ENCODE assay signal across 7 cellular contexts in the genomic region with DNA sequence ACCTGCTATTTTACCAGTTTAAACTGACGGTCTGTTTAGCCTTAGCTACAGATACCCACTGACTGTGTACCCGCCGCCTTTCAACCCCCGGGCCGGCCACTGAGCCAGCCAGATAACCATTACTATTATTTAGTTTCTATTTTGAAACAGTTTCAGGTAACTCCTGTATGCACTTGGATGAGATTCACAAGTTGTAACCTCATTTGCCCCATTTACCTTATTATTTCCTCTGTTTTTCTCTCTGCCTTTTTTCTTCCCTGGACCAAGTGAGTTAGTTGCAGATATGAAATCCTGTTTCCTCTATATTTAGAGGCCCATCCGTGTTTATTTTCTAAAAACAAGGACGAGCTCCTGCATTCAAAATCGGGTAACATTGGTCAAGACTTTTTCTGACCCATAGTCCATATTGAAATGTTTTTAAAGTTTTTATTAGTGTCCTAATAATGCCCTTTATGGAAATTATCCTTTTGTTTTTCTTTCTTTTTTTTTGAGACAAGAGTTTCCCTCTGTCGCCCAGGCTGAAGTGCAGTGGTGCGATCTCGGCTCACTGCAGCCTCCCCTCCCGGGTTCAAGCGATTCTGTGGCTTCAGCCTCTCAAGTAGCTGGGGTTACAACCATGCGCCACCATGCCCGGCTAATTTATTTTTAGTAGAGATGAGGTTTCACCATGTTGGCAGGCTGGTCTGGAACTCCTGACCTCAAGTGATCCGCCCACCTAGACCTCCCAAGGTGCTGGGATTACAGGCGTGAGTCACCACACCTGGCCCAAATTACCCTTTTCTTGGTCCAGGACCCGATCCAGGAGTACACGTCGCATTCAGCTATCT. TPM values are rescaled to one million over a fixed set of nuclear protein-coding genes. Genes with fewer than 3 reads are reported as not detected.
A peak's percentile ranks its signal among the peaks of the same experiment; 100 is the strongest.
DNase-seq lines count a peak whose midpoint lies in the region; ATAC-seq and TF ChIP-seq lines count a peak whose summit lies in the region.

No MANE protein-coding gene starts in this region.

- no peaks in the 10 kb centered on the region; the same call in 1 of the 3 replicates for H3K36me3 Mint-ChIP-seq in GM23338 (ENCODE audit: low read depth)

- H3K27ac ChIP-seq in GM23338 (ENCODE audit: low read depth) = peak overlapping the region; percentile 94
- peak overlapping the region; percentile 96 for H3K27ac ChIP-seq in SJCRH30
- peak overlapping the region; percentile 96 for H3K27ac ChIP-seq in foreskin keratinocyte
- H3K27ac ChIP-seq in smooth muscle cell (ENCODE audit: low read depth) = peak overlapping the region; percentile 100

- peak overlapping the region; percentile 95 for H3K27ac Mint-ChIP-seq in GM23338

- DNase-seq in GM23338 (ENCODE audit: low spot score) = no peak
- DNase-seq in SJCRH30 = no peak
- no peak for DNase-seq in foreskin keratinocyte
- DNase-seq in smooth muscle cell (lab: John Stamatoyannopoulos, UW; ENCODE audit: unreplicated experiment) = no peak
- DNase-seq in retina = no peak
- DNase-seq in CD1c-positive myeloid dendritic cell (ENCODE audit: extremely low spot score) = no peak

- H3F3A ChIP-seq in GM23338 (replicated peaks; ENCODE audit: low read depth) (peaks cover 4% of the 10 kb centered on the region; the same call in 1 of the 2 replicates), smooth muscle cell (ENCODE audit: low read depth) (peaks cover 6% of the 10 kb centered on the region)

- H3K9me2 ChIP-seq in GM23338 (ENCODE audit: insufficient read depth) = no peaks in the 10 kb centered on the region

- H3K9ac ChIP-seq in smooth muscle cell (ENCODE audit: low read depth) = peak overlapping the region; percentile 100

- TF ChIP-seq CTCF in GM23338 (conservative IDR thresholded peaks at IDR 0.05; ENCODE audit: low read depth in 2 of 2) (no peak), foreskin keratinocyte (conservative IDR thresholded peaks at IDR 0.05) (no peak), smooth muscle cell (IDR thresholded peaks at IDR 0.05; ENCODE audit: borderline replicate concordance, insufficient read depth, poor library complexity, severe bottlenecking) (no peak)

- H3K4me1 ChIP-seq in GM23338 (ENCODE audit: insufficient read depth) (peaks cover 11% of the 10 kb centered on the region; the same call in 1 of the 2 replicates), SJCRH30 (peaks cover 11% of the 10 kb centered on the region), foreskin keratinocyte (no peaks in the 10 kb centered on the region), smooth muscle cell (ENCODE audit: low read depth) (peaks cover 11% of the 10 kb centered on the region)

- peaks cover 15% of the 10 kb centered on the region for H3K4me1 Mint-ChIP-seq in GM23338

- H3K4me2 ChIP-seq in GM23338 (peak overlapping the region; percentile 90), smooth muscle cell (peak overlapping the region; percentile 100)

- 62% methylated on average over 20 of the region's 20 CpGs for WGBS in smooth muscle cell (ENCODE audit: low lambda C conversion rate)

- peaks cover 6% of the 10 kb centered on the region for H3K27me3 Mint-ChIP-seq in GM23338 (ENCODE audit: insufficient read depth, low read depth, poor library complexity)

- H3K79me2 ChIP-seq in GM23338 (replicated peaks; ENCODE audit: insufficient read depth) (no peaks in the 10 kb centered on the region), smooth muscle cell (ENCODE audit: low read depth) (peaks cover 8% of the 10 kb centered on the region)

- no peaks in the 10 kb centered on the region for H3K9me3 ChIP-seq in SJCRH30 (replicated peaks)
- H3K9me3 ChIP-seq in smooth muscle cell (replicated peaks; ENCODE audit: low read depth) = no peaks in the 10 kb centered on the region

- H3K9me3 Mint-ChIP-seq in GM23338 = no peaks in the 10 kb centered on the region

- ATAC-seq in GM23338 = no peak
- ATAC-seq in foreskin keratinocyte = no peak
- no peak for ATAC-seq in esophagus mucosa

- H3K36me3 ChIP-seq in GM23338 (ENCODE audit: insufficient read depth) = no peaks in the 10 kb centered on the region
- no peaks in the 10 kb centered on the region; the same call in none of the 2 replicates for H3K36me3 ChIP-seq in SJCRH30
- H3K36me3 ChIP-seq in smooth muscle cell (ENCODE audit: low read depth) = no peaks in the 10 kb centered on the region

- peak overlapping the region; percentile 78 for H3K4me3 ChIP-seq in GM23338
- H3K4me3 ChIP-seq in SJCRH30 = peak overlapping the region; percentile 89
- H3K4me3 ChIP-seq in smooth muscle cell = peak overlapping the region; percentile 100

- H4K20me1 ChIP-seq in GM23338 (replicated peaks; ENCODE audit: insufficient read depth) (no peaks in the 10 kb centered on the region), smooth muscle cell (ENCODE audit: low read depth) (no peaks in the 10 kb centered on the region)

- H2AFZ ChIP-seq in GM23338 = peak overlapping the region; percentile 93
- peak overlapping the region; percentile 97 for H2AFZ ChIP-seq in smooth muscle cell (ENCODE audit: low read depth)

- H3K27me3 ChIP-seq in GM23338 (ENCODE audit: insufficient read depth) (no peaks in the 10 kb centered on the region), SJCRH30 (no peaks in the 10 kb centered on the region), foreskin keratinocyte (no peaks in the 10 kb centered on the region), smooth muscle cell (ENCODE audit: low read depth) (no peaks in the 10 kb centered on the region)

- H3K4me3 Mint-ChIP-seq in GM23338 = peak overlapping the region; percentile 87

RNA-seq across cellular contexts. Expression of gene AP5S1, which starts 0.8 kb away (rescaled TPM):
- total RNA-seq in GM23338 (2014; rRNA removed; shearing (Covaris generic)) = 1.2 and 1.8 TPM in 2 replicates
- 1.8 and 2.8 TPM in 2 replicates for polyA plus RNA-seq in GM23338 (2016; fragmentation: Nextera tagmentation; extraction: Ambion mirVana)
- total RNA-seq in SJCRH30 (2014; rRNA removed; shearing (Covaris generic)) = 8.9 and 9.4 TPM in 2 replicates
- 11.9 and 12.5 TPM in 2 replicates for total RNA-seq in foreskin keratinocyte
- polyA plus RNA-seq in foreskin keratinocyte = 10.2 and 10.8 TPM in 2 replicates
- total RNA-seq in smooth muscle cell = 3.1 and 9.9 TPM in 2 replicates
- 10.9 and 14.7 TPM in 2 replicates for polyA plus RNA-seq in smooth muscle cell
- total RNA-seq in esophagus mucosa = 10.7 TPM

RNA-seq across cellular contexts. Expression of gene CDC25B, which starts 25.0 kb away (rescaled TPM):
- 19.9 and 33.0 TPM in 2 replicates for total RNA-seq in GM23338 (2014; rRNA removed; shearing (Covaris generic))
- polyA plus RNA-seq in GM23338 (2016; fragmentation: Nextera tagmentation; extraction: Ambion mirVana) (9.8 and 10.5 TPM in 2 replicates), foreskin keratinocyte (47.5 and 64.1 TPM in 2 replicates), smooth muscle cell (11.1 and 14.8 TPM in 2 replicates)
- 75.1 and 78.8 TPM in 2 replicates for total RNA-seq in SJCRH30 (2014; rRNA removed; shearing (Covaris generic))
- total RNA-seq in foreskin keratinocyte (58.4 and 69.9 TPM in 2 replicates), smooth muscle cell (9.5 and 14.7 TPM in 2 replicates), esophagus mucosa (42.5 TPM)

RNA-seq across cellular contexts. Expression of gene MAVS, which starts 25.5 kb away (rescaled TPM):
- 21.8 and 21.9 TPM in 2 replicates for total RNA-seq in GM23338 (2014; rRNA removed; shearing (Covaris generic))
- polyA plus RNA-seq in GM23338 (2016; fragmentation: Nextera tagmentation; extraction: Ambion mirVana) (4.4 and 5.2 TPM in 2 replicates), foreskin keratinocyte (8.0 and 8.4 TPM in 2 replicates), smooth muscle cell (7.8 and 10.0 TPM in 2 replicates)
- total RNA-seq in SJCRH30 (2014; rRNA removed; shearing (Covaris generic)) = 26.4 and 28.9 TPM in 2 replicates
- total RNA-seq in foreskin keratinocyte (20.4 and 22.0 TPM in 2 replicates), smooth muscle cell (12.5 and 12.8 TPM in 2 replicates), esophagus mucosa (18.8 TPM)

RNA-seq across cellular contexts. Expression of gene CENPB, which starts 34.6 kb away (rescaled TPM):
- total RNA-seq in GM23338 (2014; rRNA removed; shearing (Covaris generic)) = 44.3 and 52.1 TPM in 2 replicates
- polyA plus RNA-seq in GM23338 (2016; fragmentation: Nextera tagmentation; extraction: Ambion mirVana) = 9.5 and 10.8 TPM in 2 replicates
- total RNA-seq in SJCRH30 (2014; rRNA removed; shearing (Covaris generic)) = 34.6 and 36.7 TPM in 2 replicates
- total RNA-seq in foreskin keratinocyte = 79.5 and 79.9 TPM in 2 replicates
- 67.2 and 68.9 TPM in 2 replicates for polyA plus RNA-seq in foreskin keratinocyte
- 23.6 TPM in 2 replicates for total RNA-seq in smooth muscle cell
- polyA plus RNA-seq in smooth muscle cell = 10.4 and 13.4 TPM in 2 replicates
- 50.8 TPM for total RNA-seq in esophagus mucosa

RNA-seq across cellular contexts. Expression of gene SPEF1, which starts 39.9 kb away (rescaled TPM):
- 0.69 and 1.3 TPM in 2 replicates for total RNA-seq in GM23338 (2014; rRNA removed; shearing (Covaris generic))
- polyA plus RNA-seq in GM23338 (2016; fragmentation: Nextera tagmentation; extraction: Ambion mirVana) (0.68 and 0.85 TPM in 2 replicates), foreskin keratinocyte (0.14 and 0.16 TPM in 2 replicates), smooth muscle cell (0.32 and 0.47 TPM in 2 replicates)
- total RNA-seq in SJCRH30 (2014; rRNA removed; shearing (Covaris generic)) = 0.08 and 0.16 TPM in 2 replicates
- total RNA-seq in foreskin keratinocyte (0.14 and 0.17 TPM in 2 replicates), smooth muscle cell (0.36 and 0.72 TPM in 2 replicates), esophagus mucosa (not detected)
